Comparison of ENCODE assay signal across 2 cellular contexts in genomic region chr1:156921053-156921529, GRCh38.
A peak's percentile ranks its signal among the peaks of the same experiment; 100 is the strongest.
TF ChIP-seq lines count a peak whose summit lies in the region.

No MANE protein-coding gene starts in this region.

TF ChIP-seq in HCT116, 20 proteins besides CTCF, POLR2A, EP300 and RAD21:
- TF ChIP-seq JUND (IDR thresholded peaks at IDR 0.05) (no peak), ELF1 (IDR thresholded peaks at IDR 0.05; ENCODE audit: borderline replicate concordance, low read depth) (no peak), TCF7L2 (IDR thresholded peaks at IDR 0.05; ENCODE audit: borderline replicate concordance, extremely low read depth, insufficient read depth, insufficient read length) (no peak), CBX3 (IDR thresholded peaks at IDR 0.05; ENCODE audit: low read depth) (no peak), CEBPB (IDR thresholded peaks at IDR 0.05; ENCODE audit: low read depth) (no peak), REST (IDR thresholded peaks at IDR 0.05; ENCODE audit: low read depth) (no peak), SP1 (IDR thresholded peaks at IDR 0.05; ENCODE audit: low read depth) (no peak), SRF (IDR thresholded peaks at IDR 0.05; ENCODE audit: low read depth) (no peak), EGR1 (IDR thresholded peaks at IDR 0.05; ENCODE audit: low read depth) (no peak), FOSL1 (IDR thresholded peaks at IDR 0.05; ENCODE audit: low read depth) (no peak), EZH2phosphoT487 (IDR thresholded peaks at IDR 0.05; ENCODE audit: borderline replicate concordance) (no peak), YY1 (IDR thresholded peaks at IDR 0.05; ENCODE audit: extremely low read depth, insufficient replicate concordance, low read depth, low read length) (no peak), MAX (IDR thresholded peaks at IDR 0.05) (no peak), EZH2 (IDR thresholded peaks at IDR 0.05) (no peak), POLR2AphosphoS5 (IDR thresholded peaks at IDR 0.05; ENCODE audit: low read depth, low read length) (no peak), ATF3 (IDR thresholded peaks at IDR 0.05) (no peak), ZNF274 (IDR thresholded peaks at IDR 0.05; ENCODE audit: low read depth, low read length) (no peak)

TF ChIP-seq in H1, 55 proteins besides CTCF, POLR2A, EP300 and RAD21:
- TF ChIP-seq TAF7 (optimal IDR thresholded peaks at IDR 0.05; ENCODE audit: borderline replicate concordance, low read depth, low read length) (no peak), RNF2 (IDR thresholded peaks at IDR 0.05; ENCODE audit: borderline replicate concordance, low read depth, low read length, missing control alignments, poor library complexity, severe bottlenecking) (peak; percentile 23), SUZ12 (IDR thresholded peaks at IDR 0.05; ENCODE audit: low read length) (peak; percentile 70), EZH2 (IDR thresholded peaks at IDR 0.05; ENCODE audit: low read depth, low read length, severe bottlenecking) (peak; percentile 78)
